ENCODE assay signal across 9 cellular contexts in the genomic region with DNA sequence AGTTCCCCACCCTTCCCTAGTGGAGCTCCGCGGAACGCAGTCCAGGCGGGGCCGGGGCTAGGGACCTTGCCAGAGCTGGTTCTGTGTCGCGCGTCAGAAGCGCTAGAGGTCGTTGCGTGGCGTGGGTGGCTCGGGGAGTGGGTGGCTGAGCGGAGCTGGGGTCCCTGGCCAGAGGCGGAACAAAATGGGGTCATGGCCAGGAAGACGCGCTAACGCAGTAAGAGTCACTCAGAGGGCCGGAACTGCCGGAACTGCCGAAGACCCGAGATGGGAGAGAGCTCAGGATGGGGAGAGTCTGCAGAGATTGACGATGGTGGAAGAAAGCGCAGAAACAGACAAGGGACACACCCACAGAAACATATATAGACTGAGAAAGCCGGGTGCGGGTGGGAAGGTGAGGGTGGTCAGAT. TPM values are rescaled to one million over a fixed set of nuclear protein-coding genes. Genes with fewer than 3 reads are reported as not detected.
A peak's percentile ranks its signal among the peaks of the same experiment; 100 is the strongest.
DNase-seq lines count a peak whose midpoint lies in the region; ATAC-seq and TF ChIP-seq lines count a peak whose summit lies in the region.
"Had no signal": no experiment of that assay in that cellular context is flagged by ENCODE, and none has a peak within 500 bp of the region (broad histone marks: within the 10 kb centered on the region; RNA-seq: fewer than 3 reads in every experiment).

No MANE protein-coding gene starts in this region.

- H3K4me1 ChIP-seq in duodenal mucosa (ENCODE audit: control insufficient read depth in 1 of 2, insufficient read depth in 2 of 2, low read length in 2 of 2), result peaks cover 37 to 50% of the 10 kb centered on the region in 2 donors
- H3K4me1 ChIP-seq in aorta (ENCODE audit: control insufficient read depth in 1 of 2, insufficient read depth in 2 of 2, low read length in 2 of 2), result peaks cover 2 to 4% of the 10 kb centered on the region in 2 donors

- intact Hi-C loops in natural killer cell (cut with micrococcal nuclease) (no loop called here), aorta (cut with DNase I) (no loop called here)

- H3K27ac Mint-ChIP-seq in natural killer cell, result peak overlapping the region in 1 of 2 donors; percentile 4
- H3K27ac Mint-ChIP-seq in natural killer cell treated with Interleukin-12 subunit alpha and Interleukin-12 subunit beta and Interleukin-15 and Interleukin-18, amount 100 ng/mL, for 72 hours, result peak overlapping the region in 1 of 2 donors; percentile 28
- peak overlapping the region; percentile 92 to 99 (median 96) for H3K27ac Mint-ChIP-seq in naive thymus-derived CD8-positive, alpha-beta T cell
- H3K27ac Mint-ChIP-seq in stimulated activated memory B cell treated with anti-CD40 and anti-IgM and Interleukin-4, amounts not matched to agents 10 μg/mL and 1 μg/mL and 100 μg/mL, for 72 hours, result no peak overlapping the region

- H3K27me3 Mint-ChIP-seq in natural killer cell (ENCODE audit: low read depth in 2 of 2), result no peaks in the 10 kb centered on the region
- H3K27me3 Mint-ChIP-seq in natural killer cell treated with Interleukin-12 subunit alpha and Interleukin-12 subunit beta and Interleukin-15 and Interleukin-18, amount 100 ng/mL, for 72 hours, result no peaks in the 10 kb centered on the region
- no peaks in the 10 kb centered on the region for H3K27me3 Mint-ChIP-seq in naive thymus-derived CD8-positive, alpha-beta T cell
- no peaks in the 10 kb centered on the region for H3K27me3 Mint-ChIP-seq in stimulated activated memory B cell treated with anti-CD40 and anti-IgM and Interleukin-4, amounts not matched to agents 10 μg/mL and 1 μg/mL and 100 μg/mL, for 72 hours

- peak overlapping the region; percentile 3 to 33 for H3K4me3 ChIP-seq in duodenal mucosa (ENCODE audit: low read depth in 1 of 2, low read length in 2 of 2)
- H3K4me3 ChIP-seq in aorta (ENCODE audit: low read length in 2 of 2), result no peak overlapping the region

- H3K4me3 Mint-ChIP-seq in natural killer cell, result peak overlapping the region; percentile 31
- H3K4me3 Mint-ChIP-seq in natural killer cell treated with Interleukin-12 subunit alpha and Interleukin-12 subunit beta and Interleukin-15 and Interleukin-18, amount 100 ng/mL, for 72 hours, result no peak overlapping the region
- H3K4me3 Mint-ChIP-seq in naive thymus-derived CD8-positive, alpha-beta T cell, result peak overlapping the region; percentile 93 to 100 (median 98)
- no peak overlapping the region for H3K4me3 Mint-ChIP-seq in stimulated activated memory B cell treated with anti-CD40 and anti-IgM and Interleukin-4, amounts not matched to agents 10 μg/mL and 1 μg/mL and 100 μg/mL, for 72 hours

- ATAC-seq in natural killer cell (no peak), aorta (ENCODE audit: low FRiP score) (peak; percentile 33)
- ATAC-seq in natural killer cell treated with Interleukin-12 subunit alpha and Interleukin-12 subunit beta and Interleukin-15 and Interleukin-18, amount 100 ng/mL, for 72 hours, result no peak
- ATAC-seq in naive thymus-derived CD8-positive, alpha-beta T cell, result peak; percentile 7 to 8
- no peak for ATAC-seq in stimulated activated memory B cell treated with anti-CD40 and anti-IgM and Interleukin-4, amounts not matched to agents 10 μg/mL and 1 μg/mL and 100 μg/mL, for 72 hours

- H3K9me3 ChIP-seq in duodenal mucosa (ENCODE audit: control insufficient read depth in 1 of 2, low read length in 2 of 2) (no peaks in the 10 kb centered on the region), aorta (ENCODE audit: control insufficient read depth, low read length) (no peaks in the 10 kb centered on the region)

- TF ChIP-seq CTCF in natural killer cell (IDR thresholded peaks at IDR 0.05), result no peak

- H3K36me3 ChIP-seq in duodenal mucosa (ENCODE audit: control insufficient read depth in 1 of 2, insufficient read depth in 2 of 2, low read length in 2 of 2) (peaks cover 20 to 39% of the 10 kb centered on the region in 2 donors), aorta (ENCODE audit: control insufficient read depth in 1 of 2, insufficient read depth in 2 of 2, low read length in 1 of 2) (no peaks in the 10 kb centered on the region)

- no peaks in the 10 kb centered on the region for H3K36me3 Mint-ChIP-seq in natural killer cell
- peaks cover 16% of the 10 kb centered on the region for H3K36me3 Mint-ChIP-seq in natural killer cell treated with Interleukin-12 subunit alpha and Interleukin-12 subunit beta and Interleukin-15 and Interleukin-18, amount 100 ng/mL, for 72 hours
- H3K36me3 Mint-ChIP-seq in naive thymus-derived CD8-positive, alpha-beta T cell, result peaks cover 19 to 90% (median 45%) of the 10 kb centered on the region in 3 donors
- peaks cover 49% of the 10 kb centered on the region for H3K36me3 Mint-ChIP-seq in stimulated activated memory B cell treated with anti-CD40 and anti-IgM and Interleukin-4, amounts not matched to agents 10 μg/mL and 1 μg/mL and 100 μg/mL, for 72 hours

- no peaks in the 10 kb centered on the region for H3K9me3 Mint-ChIP-seq in natural killer cell
- H3K9me3 Mint-ChIP-seq in natural killer cell treated with Interleukin-12 subunit alpha and Interleukin-12 subunit beta and Interleukin-15 and Interleukin-18, amount 100 ng/mL, for 72 hours, result no peaks in the 10 kb centered on the region
- no peaks in the 10 kb centered on the region for H3K9me3 Mint-ChIP-seq in naive thymus-derived CD8-positive, alpha-beta T cell
- no peaks in the 10 kb centered on the region for H3K9me3 Mint-ChIP-seq in stimulated activated memory B cell treated with anti-CD40 and anti-IgM and Interleukin-4, amounts not matched to agents 10 μg/mL and 1 μg/mL and 100 μg/mL, for 72 hours

- POLR2A ChIA-PET in naive thymus-derived CD8-positive, alpha-beta T cell (lab: Charles Lee), result interaction anchor here (0.6 to 12.4 kb wide), 17 partner anchors 9 to 218 kb away, joined by 3 to 293 read pairs (median 4); a partner anchor contains a TSS

- H3K9ac ChIP-seq in duodenal mucosa (ENCODE audit: low read depth in 1 of 2, low read length in 2 of 2), result peak overlapping the region; percentile 5 to 13

- DNase-seq in natural killer cell (no peak), aorta (peak in 1 of 2 donors; percentile 87), NCI-H510A (lab: John Stamatoyannopoulos, UW) (no peak), Ammon's horn (ENCODE audit: low spot score) (no peak)
- DNase-seq in natural killer cell treated with Interleukin-12 subunit alpha and Interleukin-12 subunit beta and Interleukin-15 and Interleukin-18, amount 100 ng/mL, for 72 hours (ENCODE audit: low spot score), result no peak
- DNase-seq in naive thymus-derived CD8-positive, alpha-beta T cell, result no peak
- DNase-seq: NCI-H69 had no signal

- peaks cover 28 to 33% of the 10 kb centered on the region in 2 donors for H3K4me1 Mint-ChIP-seq in natural killer cell
- H3K4me1 Mint-ChIP-seq in natural killer cell treated with Interleukin-12 subunit alpha and Interleukin-12 subunit beta and Interleukin-15 and Interleukin-18, amount 100 ng/mL, for 72 hours (ENCODE audit: low read depth in 2 of 2), result peaks cover 37 to 52% of the 10 kb centered on the region in 2 donors
- H3K4me1 Mint-ChIP-seq in naive thymus-derived CD8-positive, alpha-beta T cell, result peaks cover 54 to 91% (median 81%) of the 10 kb centered on the region in 4 donors
- H3K4me1 Mint-ChIP-seq in stimulated activated memory B cell treated with anti-CD40 and anti-IgM and Interleukin-4, amounts not matched to agents 10 μg/mL and 1 μg/mL and 100 μg/mL, for 72 hours, result peaks cover 58% of the 10 kb centered on the region

- WGBS in aorta, 2 donors, result 65% methylated on average over 26 of the region's 26 CpGs

- no peak overlapping the region for H3K27ac ChIP-seq in duodenal mucosa (ENCODE audit: low read depth, low read length)
- H3K27ac ChIP-seq in aorta (ENCODE audit: low read depth in 1 of 2, low read length in 2 of 2), result no peak overlapping the region

- no peaks in the 10 kb centered on the region for H3K27me3 ChIP-seq in duodenal mucosa (ENCODE audit: control insufficient read depth in 1 of 2, insufficient read depth in 2 of 2, low read length in 2 of 2)
- H3K27me3 ChIP-seq in aorta (ENCODE audit: control insufficient read depth in 1 of 2, insufficient read depth in 2 of 2, low read length in 1 of 2), result no peaks in the 10 kb centered on the region

RNA-seq across cellular contexts. Expression of a gene that starts 4.8 kb away (rescaled TPM):
- 100 to 1,000 TPM; 137 to 145 (median 142) TPM for total RNA-seq in natural killer cell
- 100 to 1,000 TPM in 1 of 2 donors, 10 to 100 TPM in 1; 81.9 to 168 TPM for total RNA-seq in natural killer cell treated with Interleukin-12 subunit alpha and Interleukin-12 subunit beta and Interleukin-15 and Interleukin-18, amount 100 ng/mL, for 72 hours
- total RNA-seq in naive thymus-derived CD8-positive, alpha-beta T cell, result 1,000 to 10,000 TPM; 1,302 to 1,328 TPM
- 100 to 1,000 TPM; 145 to 378 (median 232) TPM for polyA plus RNA-seq in naive thymus-derived CD8-positive, alpha-beta T cell
- total RNA-seq in aorta, result 10 to 100 TPM; 74.1 to 86.5 TPM
- 10 to 100 TPM; 41.4 to 85.6 TPM for polyA plus RNA-seq in aorta

RNA-seq across cellular contexts. Expression of a gene that starts 8.1 kb away (rescaled TPM):
- total RNA-seq in natural killer cell (10 to 100 TPM; 18.5 to 21.2 (median 19.1) TPM), aorta (10 to 100 TPM; 21.9 to 23.5 TPM)
- 10 to 100 TPM; 31.6 to 34.0 TPM for total RNA-seq in natural killer cell treated with Interleukin-12 subunit alpha and Interleukin-12 subunit beta and Interleukin-15 and Interleukin-18, amount 100 ng/mL, for 72 hours
- 10 to 100 TPM; 33.1 to 44.4 TPM for total RNA-seq in naive thymus-derived CD8-positive, alpha-beta T cell
- 10 to 100 TPM; 54.4 to 65.7 (median 55.0) TPM for polyA plus RNA-seq in naive thymus-derived CD8-positive, alpha-beta T cell
- 10 to 100 TPM; 28.9 to 40.2 TPM for polyA plus RNA-seq in aorta

RNA-seq across cellular contexts. Expression of a gene that starts 30.1 kb away (rescaled TPM):
- total RNA-seq in natural killer cell (under 1 TPM in 1 of 3 donors, not detected in 2; 0.35 TPM), aorta (1 to 10 TPM in 1 of 2 donors, under 1 TPM in 1; 0.93 to 2.0 TPM)
- total RNA-seq in natural killer cell treated with Interleukin-12 subunit alpha and Interleukin-12 subunit beta and Interleukin-15 and Interleukin-18, amount 100 ng/mL, for 72 hours, result under 1 TPM in 1 of 2 donors, not detected in 1; 0.40 TPM
- total RNA-seq in naive thymus-derived CD8-positive, alpha-beta T cell, result not detected
- under 1 TPM in 1 of 3 donors, not detected in 2; 0.15 TPM for polyA plus RNA-seq in naive thymus-derived CD8-positive, alpha-beta T cell
- 1 to 10 TPM in 1 of 2 donors, under 1 TPM in 1; 0.64 to 2.9 TPM for polyA plus RNA-seq in aorta

RNA-seq across cellular contexts. Expression of a gene that starts 30.9 kb away (rescaled TPM):
- total RNA-seq in natural killer cell (10 to 100 TPM; 19.5 to 27.3 (median 27.3) TPM), aorta (10 to 100 TPM; 29.8 to 35.5 TPM)
- total RNA-seq in natural killer cell treated with Interleukin-12 subunit alpha and Interleukin-12 subunit beta and Interleukin-15 and Interleukin-18, amount 100 ng/mL, for 72 hours, result 100 to 1,000 TPM in 1 of 2 donors, 10 to 100 TPM in 1; 72.3 to 178 TPM
- total RNA-seq in naive thymus-derived CD8-positive, alpha-beta T cell, result 10 to 100 TPM; 27.5 to 30.8 TPM
- 10 to 100 TPM in 1 of 3 donors, 1 to 10 TPM in 2; 8.0 to 12.4 (median 9.5) TPM for polyA plus RNA-seq in naive thymus-derived CD8-positive, alpha-beta T cell
- polyA plus RNA-seq in aorta, result 10 to 100 TPM; 27.9 to 36.5 TPM

RNA-seq across cellular contexts. Expression of a gene that starts 38.1 kb away (rescaled TPM):
- total RNA-seq in natural killer cell (10 to 100 TPM; 69.4 to 80.0 (median 78.2) TPM), aorta (100 to 1,000 TPM; 115 to 126 TPM)
- 10 to 100 TPM; 39.2 to 68.1 TPM for total RNA-seq in natural killer cell treated with Interleukin-12 subunit alpha and Interleukin-12 subunit beta and Interleukin-15 and Interleukin-18, amount 100 ng/mL, for 72 hours
- 10 to 100 TPM; 88.9 to 95.2 TPM for total RNA-seq in naive thymus-derived CD8-positive, alpha-beta T cell
- polyA plus RNA-seq in naive thymus-derived CD8-positive, alpha-beta T cell, result 10 to 100 TPM; 61.6 to 69.4 (median 65.9) TPM
- polyA plus RNA-seq in aorta, result 10 to 100 TPM; 58.4 to 86.2 TPM

Comparison
In these comparisons a context has a peak if more than half of its experiments do, and no peak if none do; other contexts are left out.
1. H3K4me3 Mint-ChIP-seq: peak in natural killer cell (single experiment) and naive thymus-derived CD8-positive, alpha-beta T cell (10 of 10); none in natural killer cell treated with Interleukin-12 subunit alpha and Interleukin-12 subunit beta and Interleukin-15 and Interleukin-18, amount 100 ng/mL, for 72 hours (single experiment) and stimulated activated memory B cell treated with anti-CD40 and anti-IgM and Interleukin-4, amounts not matched to agents 10 μg/mL and 1 μg/mL and 100 μg/mL, for 72 hours (single experiment).
2. ATAC-seq: peak in naive thymus-derived CD8-positive, alpha-beta T cell (2 of 2) and aorta (single experiment); none in natural killer cell (0 of 3), natural killer cell treated with Interleukin-12 subunit alpha and Interleukin-12 subunit beta and Interleukin-15 and Interleukin-18, amount 100 ng/mL, for 72 hours (0 of 2) and stimulated activated memory B cell treated with anti-CD40 and anti-IgM and Interleukin-4, amounts not matched to agents 10 μg/mL and 1 μg/mL and 100 μg/mL, for 72 hours (single experiment).
3. H3K4me3 ChIP-seq: peak in duodenal mucosa (2 of 2); none in aorta (0 of 2).
4. RNA of a gene that starts 4.8 kb away (total RNA-seq): 1,302 to 1,328 TPM in naive thymus-derived CD8-positive, alpha-beta T cell; 81.9 to 168 TPM in natural killer cell treated with Interleukin-12 subunit alpha and Interleukin-12 subunit beta and Interleukin-15 and Interleukin-18, amount 100 ng/mL, for 72 hours, 137 to 145 TPM in natural killer cell and 74.1 to 86.5 TPM in aorta; every median in the first group is over 4 times any median in the second.